ENCODE assay signal across 3 cellular contexts in the genomic region with DNA sequence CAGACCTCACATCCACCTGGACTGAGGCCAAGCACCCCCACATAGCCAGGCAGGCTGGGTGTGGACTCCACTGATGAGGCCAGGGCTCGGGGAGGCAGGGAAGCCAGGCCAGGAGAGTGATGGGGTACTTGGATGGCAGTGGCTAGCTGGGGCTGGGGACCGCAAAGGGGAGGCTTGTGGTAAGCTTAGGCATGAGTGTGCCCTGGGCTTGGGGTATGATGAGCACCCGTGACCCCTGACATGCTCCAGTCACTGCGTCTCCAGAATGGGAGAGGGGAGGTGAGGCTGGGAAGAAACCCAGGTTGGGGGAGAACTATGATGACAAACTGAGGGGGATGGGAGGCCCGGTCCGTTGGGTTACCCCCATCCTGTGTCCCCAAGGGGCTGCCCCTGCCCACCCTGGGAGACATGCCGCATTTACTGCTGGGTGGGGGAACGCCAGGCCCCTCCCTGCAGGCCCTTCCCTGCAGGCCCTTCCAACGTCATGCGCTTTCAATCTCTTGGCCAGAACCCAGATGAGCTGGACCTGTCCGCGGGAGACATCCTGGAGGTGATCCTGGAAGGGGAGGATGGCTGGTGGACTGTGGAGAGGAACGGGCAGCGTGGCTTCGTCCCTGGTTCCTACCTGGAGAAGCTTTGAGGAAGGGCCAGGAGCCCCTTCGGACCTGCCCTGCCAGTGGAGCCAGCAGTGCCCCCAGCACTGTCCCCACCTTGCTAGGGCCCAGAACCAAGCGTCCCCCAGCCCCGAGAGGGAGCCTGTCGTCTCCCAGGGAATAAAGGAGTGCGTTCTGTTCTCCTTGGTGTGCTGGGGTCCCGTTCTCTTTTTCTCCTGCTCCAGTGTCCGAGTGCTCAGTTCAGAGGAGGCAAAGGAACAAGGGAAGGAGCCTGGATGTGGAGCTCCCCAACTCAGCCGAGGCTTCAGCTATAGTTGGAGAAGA.
TF ChIP-seq lines count a peak whose summit lies in the region.

No MANE protein-coding gene starts in this region.

TF ChIP-seq in SK-N-SH, 30 proteins besides CTCF, POLR2A, EP300 and RAD21 (continued from another document):
- TF ChIP-seq MXI1 (IDR thresholded peaks at IDR 0.05; ENCODE audit: low read depth, low read length): no peak

TF ChIP-seq in SK-N-SH treated with all-trans-retinoic acid at 6 μM for 48 hours, 23 proteins besides CTCF, POLR2A, EP300 and RAD21 (continued from another document):
- TF ChIP-seq, protein P1, sequence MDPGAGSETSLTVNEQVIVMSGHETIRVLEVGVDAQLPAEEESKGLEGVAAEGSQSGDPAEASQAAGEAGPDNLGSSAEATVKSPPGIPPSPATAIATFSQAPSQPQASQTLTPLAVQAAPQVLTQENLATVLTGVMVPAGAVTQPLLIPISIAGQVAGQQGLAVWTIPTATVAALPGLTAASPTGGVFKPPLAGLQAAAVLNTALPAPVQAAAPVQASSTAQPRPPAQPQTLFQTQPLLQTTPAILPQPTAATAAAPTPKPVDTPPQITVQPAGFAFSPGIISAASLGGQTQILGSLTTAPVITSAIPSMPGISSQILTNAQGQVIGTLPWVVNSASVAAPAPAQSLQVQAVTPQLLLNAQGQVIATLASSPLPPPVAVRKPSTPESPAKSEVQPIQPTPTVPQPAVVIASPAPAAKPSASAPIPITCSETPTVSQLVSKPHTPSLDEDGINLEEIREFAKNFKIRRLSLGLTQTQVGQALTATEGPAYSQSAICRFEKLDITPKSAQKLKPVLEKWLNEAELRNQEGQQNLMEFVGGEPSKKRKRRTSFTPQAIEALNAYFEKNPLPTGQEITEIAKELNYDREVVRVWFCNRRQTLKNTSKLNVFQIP (CRISPR knock-in tag; IDR thresholded peaks at IDR 0.05; ENCODE audit: borderline replicate concordance, low read depth): no peak
- no peak for TF ChIP-seq ARNTL (CRISPR knock-in tag; IDR thresholded peaks at IDR 0.05; ENCODE audit: borderline replicate concordance, low read depth)
- no peak for TF ChIP-seq ZNF565 (CRISPR knock-in tag; conservative IDR thresholded peaks at IDR 0.05; ENCODE audit: low read depth)
- TF ChIP-seq, protein P2, sequence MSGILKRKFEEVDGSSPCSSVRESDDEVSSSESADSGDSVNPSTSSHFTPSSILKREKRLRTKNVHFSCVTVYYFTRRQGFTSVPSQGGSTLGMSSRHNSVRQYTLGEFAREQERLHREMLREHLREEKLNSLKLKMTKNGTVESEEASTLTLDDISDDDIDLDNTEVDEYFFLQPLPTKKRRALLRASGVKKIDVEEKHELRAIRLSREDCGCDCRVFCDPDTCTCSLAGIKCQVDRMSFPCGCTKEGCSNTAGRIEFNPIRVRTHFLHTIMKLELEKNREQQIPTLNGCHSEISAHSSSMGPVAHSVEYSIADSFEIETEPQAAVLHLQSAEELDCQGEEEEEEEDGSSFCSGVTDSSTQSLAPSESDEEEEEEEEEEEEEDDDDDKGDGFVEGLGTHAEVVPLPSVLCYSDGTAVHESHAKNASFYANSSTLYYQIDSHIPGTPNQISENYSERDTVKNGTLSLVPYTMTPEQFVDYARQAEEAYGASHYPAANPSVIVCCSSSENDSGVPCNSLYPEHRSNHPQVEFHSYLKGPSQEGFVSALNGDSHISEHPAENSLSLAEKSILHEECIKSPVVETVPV (CRISPR knock-in tag; IDR thresholded peaks at IDR 0.05): no peak
- TF ChIP-seq CSDC2 (CRISPR knock-in tag; IDR thresholded peaks at IDR 0.05): no peak

TF ChIP-seq in endothelial cell of umbilical vein, 7 proteins besides CTCF, POLR2A, EP300 and RAD21 (continued from another document):
- no peak for TF ChIP-seq MYC (IDR thresholded peaks at IDR 0.05; ENCODE audit: low read depth, low read length)
- TF ChIP-seq EZH2 (IDR thresholded peaks at IDR 0.05; ENCODE audit: borderline replicate concordance, low read depth, low read length, severe bottlenecking): no peak
- no peak for TF ChIP-seq GATA2 (IDR thresholded peaks at IDR 0.05; ENCODE audit: insufficient read depth, insufficient read length, low read depth, low read length)
- no peak for TF ChIP-seq FOS (IDR thresholded peaks at IDR 0.05; ENCODE audit: borderline replicate concordance, insufficient read depth, low read length)
- TF ChIP-seq, protein P3, sequence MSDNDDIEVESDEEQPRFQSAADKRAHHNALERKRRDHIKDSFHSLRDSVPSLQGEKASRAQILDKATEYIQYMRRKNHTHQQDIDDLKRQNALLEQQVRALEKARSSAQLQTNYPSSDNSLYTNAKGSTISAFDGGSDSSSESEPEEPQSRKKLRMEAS (IDR thresholded peaks at IDR 0.05; ENCODE audit: insufficient read depth, insufficient read length): no peak
- TF ChIP-seq JUN (IDR thresholded peaks at IDR 0.05; ENCODE audit: borderline replicate concordance, insufficient read depth, insufficient read length, low read depth): no peak
